Comparison of ENCODE assay signal across 1 cellular context in genomic region chr12:103100226-103100866, GRCh38.
TF ChIP-seq lines count a peak whose summit lies in the region.

No MANE protein-coding gene starts in this region.

TF ChIP-seq in SK-N-SH, 30 proteins besides CTCF, POLR2A, EP300 and RAD21 (continued from another document):
- TF ChIP-seq, protein P1, sequence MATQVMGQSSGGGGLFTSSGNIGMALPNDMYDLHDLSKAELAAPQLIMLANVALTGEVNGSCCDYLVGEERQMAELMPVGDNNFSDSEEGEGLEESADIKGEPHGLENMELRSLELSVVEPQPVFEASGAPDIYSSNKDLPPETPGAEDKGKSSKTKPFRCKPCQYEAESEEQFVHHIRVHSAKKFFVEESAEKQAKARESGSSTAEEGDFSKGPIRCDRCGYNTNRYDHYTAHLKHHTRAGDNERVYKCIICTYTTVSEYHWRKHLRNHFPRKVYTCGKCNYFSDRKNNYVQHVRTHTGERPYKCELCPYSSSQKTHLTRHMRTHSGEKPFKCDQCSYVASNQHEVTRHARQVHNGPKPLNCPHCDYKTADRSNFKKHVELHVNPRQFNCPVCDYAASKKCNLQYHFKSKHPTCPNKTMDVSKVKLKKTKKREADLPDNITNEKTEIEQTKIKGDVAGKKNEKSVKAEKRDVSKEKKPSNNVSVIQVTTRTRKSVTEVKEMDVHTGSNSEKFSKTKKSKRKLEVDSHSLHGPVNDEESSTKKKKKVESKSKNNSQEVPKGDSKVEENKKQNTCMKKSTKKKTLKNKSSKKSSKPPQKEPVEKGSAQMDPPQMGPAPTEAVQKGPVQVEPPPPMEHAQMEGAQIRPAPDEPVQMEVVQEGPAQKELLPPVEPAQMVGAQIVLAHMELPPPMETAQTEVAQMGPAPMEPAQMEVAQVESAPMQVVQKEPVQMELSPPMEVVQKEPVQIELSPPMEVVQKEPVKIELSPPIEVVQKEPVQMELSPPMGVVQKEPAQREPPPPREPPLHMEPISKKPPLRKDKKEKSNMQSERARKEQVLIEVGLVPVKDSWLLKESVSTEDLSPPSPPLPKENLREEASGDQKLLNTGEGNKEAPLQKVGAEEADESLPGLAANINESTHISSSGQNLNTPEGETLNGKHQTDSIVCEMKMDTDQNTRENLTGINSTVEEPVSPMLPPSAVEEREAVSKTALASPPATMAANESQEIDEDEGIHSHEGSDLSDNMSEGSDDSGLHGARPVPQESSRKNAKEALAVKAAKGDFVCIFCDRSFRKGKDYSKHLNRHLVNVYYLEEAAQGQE (IDR thresholded peaks at IDR 0.05; ENCODE audit: low read depth, low read length) = no peak
TF ChIP-seq in SK-N-SH: peak in this region for 7.
